In the genomic region with DNA sequence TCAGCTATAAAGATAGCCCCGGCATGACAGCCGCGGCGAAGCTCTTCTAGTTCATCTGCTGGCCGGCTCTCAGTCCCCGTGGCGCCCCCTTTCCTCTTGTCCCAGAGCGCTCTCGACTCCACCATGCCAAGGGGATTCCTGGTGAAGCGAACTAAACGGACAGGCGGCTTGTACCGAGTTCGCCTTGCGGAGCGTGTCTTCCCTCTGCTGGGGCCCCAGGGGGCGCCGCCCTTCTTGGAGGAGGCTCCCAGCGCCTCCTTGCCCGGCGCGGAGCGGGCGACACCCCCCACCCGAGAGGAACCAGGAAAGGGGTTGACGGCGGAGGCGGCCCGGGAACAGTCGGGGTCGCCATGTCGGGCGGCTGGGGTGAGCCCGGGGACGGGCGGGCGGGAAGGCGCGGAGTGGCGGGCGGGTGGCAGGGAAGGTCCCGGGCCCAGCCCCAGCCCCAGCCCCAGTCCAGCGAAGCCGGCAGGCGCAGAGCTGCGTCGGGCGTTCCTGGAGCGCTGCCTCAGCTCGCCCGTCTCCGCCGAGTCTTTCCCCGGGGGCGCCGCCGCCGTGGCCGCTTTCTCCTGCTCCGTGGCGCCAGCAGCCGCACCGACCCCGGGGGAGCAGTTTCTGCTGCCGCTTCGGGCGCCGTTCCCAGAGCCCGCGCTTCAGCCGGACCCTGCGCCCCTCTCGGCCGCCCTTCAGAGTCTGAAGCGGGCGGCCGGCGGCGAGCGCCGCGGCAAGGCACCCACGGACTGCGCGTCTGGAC, we compare ENCODE assay signal across 8 cellular contexts. TPM values are rescaled to one million over a fixed set of nuclear protein-coding genes. Genes with fewer than 3 reads are reported as not detected.
DNase-seq lines count a peak whose midpoint lies in the region; ATAC-seq and TF ChIP-seq lines count a peak whose summit lies in the region.

TSS of gene INSM2 (plus strand) at position 35 of the 754 bp plus-strand sequence. CDS start at position 124, 89 bp downstream.

- intact Hi-C loops in MCF 10A (cut with micrococcal nuclease) (loop anchor here (5.0 kb wide), 1 partner anchor 153 kb away; no protein-coding TSS in a partner anchor), left lung (cut with DNase I) (no loop called here)

- peaks cover 42% of the 10 kb centered on the region for H3K27me3 Mint-ChIP-seq in MCF 10A (ENCODE audit: insufficient read depth, unreplicated experiment)

- peaks cover 66 to 73% of the 10 kb centered on the region in 2 donors for H3K27me3 ChIP-seq in left lung
- peaks cover 65% of the 10 kb centered on the region for H3K27me3 ChIP-seq in suprapubic skin

- BruUV-seq in MCF 10A (replicated peaks; lab: Mats Ljungman, UMichigan): no TSS peak

- H3K4me3 Mint-ChIP-seq in MCF 10A (ENCODE audit: unreplicated experiment): peak within 1 kb of the TSS; percentile 74

- TF ChIP-seq CTCF in HFF-Myc (IDR thresholded peaks at IDR 0.05; ENCODE audit: low read depth, low read length, missing control alignments) (peak; percentile 4), MCF 10A (IDR thresholded peaks at IDR 0.05; ENCODE audit: unreplicated experiment) (no peak), left lung (IDR thresholded peaks at IDR 0.05) (no peak), suprapubic skin (IDR thresholded peaks at IDR 0.05) (no peak)

- H3K9me3 Mint-ChIP-seq in MCF 10A (ENCODE audit: unreplicated experiment): no peaks in the 10 kb centered on the region

- peaks cover 6% of the 10 kb centered on the region for H3K4me1 Mint-ChIP-seq in MCF 10A (ENCODE audit: insufficient read depth, unreplicated experiment)

- no peak for TF ChIP-seq EP300 in suprapubic skin (IDR thresholded peaks at IDR 0.05)

- WGBS in suprapubic skin: 11% methylated on average over 10 of the region's 85 CpGs

- no peak within 1 kb of the TSS for H3K27ac ChIP-seq in left lung
- no peak within 1 kb of the TSS for H3K27ac ChIP-seq in suprapubic skin

- DNase-seq in DMS79 treated with DMSO at 0.1 percent for 48 hours (lab: John Stamatoyannopoulos, UW): peak; percentile 59
- DNase-seq in DMS79 (lab: John Stamatoyannopoulos, UW): no peak
- no peak for DNase-seq in HFF-Myc (ENCODE audit: extremely low read depth, low read depth)
- peak; percentile 29 for DNase-seq in NCI-H526 treated with DMSO at 0.1 percent for 48 hours (lab: John Stamatoyannopoulos, UW)
- peak; percentile 51 for DNase-seq in MCF 10A (ENCODE audit: unreplicated experiment)
- peak in 1 of 2 donors; percentile 74 for DNase-seq in left lung
- DNase-seq in suprapubic skin (ENCODE audit: low spot score in 2 of 2): no peak
- no peak for DNase-seq in AML-193 (lab: John Stamatoyannopoulos, UW)

- H3K9me3 ChIP-seq in left lung (no peaks in the 10 kb centered on the region), suprapubic skin (no peaks in the 10 kb centered on the region)

- peaks cover 15 to 27% of the 10 kb centered on the region in 2 donors for H3K4me1 ChIP-seq in left lung
- peaks cover 31% of the 10 kb centered on the region for H3K4me1 ChIP-seq in suprapubic skin

- H3K36me3 ChIP-seq in left lung (peaks cover 0 to under 1% of the 10 kb centered on the region in 2 donors), suprapubic skin (peaks cover 3% of the 10 kb centered on the region)

- H3K36me3 Mint-ChIP-seq in MCF 10A (ENCODE audit: insufficient read depth, unreplicated experiment): peaks cover 10% of the 10 kb centered on the region

- TF ChIP-seq POLR2A in suprapubic skin (IDR thresholded peaks at IDR 0.05): no peak

- POLR2A ChIA-PET in MCF 10A (lab: Yijun Ruan, JAX): interaction anchor here (0.6 to 0.8 kb wide), 3 partner anchors 45 to 572 kb away, joined by 3 to 5 read pairs (median 3); no protein-coding TSS in a partner anchor

- peak; percentile 6 for ATAC-seq in left lung

- no peak within 1 kb of the TSS for H3K27ac Mint-ChIP-seq in MCF 10A (ENCODE audit: low read depth, unreplicated experiment)

- CTCF ChIA-PET in MCF 10A (lab: Yijun Ruan, JAX): interaction anchor here (1.1 kb wide), 1 partner anchor 30 kb away, joined by 4 read pairs; no protein-coding TSS in a partner anchor

- H3K4me3 ChIP-seq in HFF-Myc (replicated peaks; ENCODE audit: low read depth, low read length) (peak within 1 kb of the TSS; percentile 49), left lung (peak within 1 kb of the TSS; percentile 48 to 57), suprapubic skin (peak within 1 kb of the TSS; percentile 67)

RNA-seq across cellular contexts. Expression of gene INSM2, which starts in this region (rescaled TPM):
- total RNA-seq in MCF 10A (2022): 0.09 and 0.10 TPM in 2 replicates
- total RNA-seq in left lung: not detected
- not detected for total RNA-seq in suprapubic skin

Comparison
In these comparisons a context has a peak if more than half of its experiments do, and no peak if none do; other contexts are left out.
1. DNase-seq: peak in DMS79 treated with DMSO at 0.1 percent for 48 hours (single experiment) and NCI-H526 treated with DMSO at 0.1 percent for 48 hours (single experiment); none in DMS79 (single experiment), HFF-Myc (single experiment), suprapubic skin (0 of 2) and AML-193 (0 of 2).
2. Peak in DNase-seq in MCF 10A; RNA of the gene not detected or under 1 TPM.
3. Peak in ATAC-seq and H3K4me3 ChIP-seq in left lung; RNA of the gene not detected or under 1 TPM.
4. Peak in every context shown above with its lines, with median percentiles within 50 percentile points of each other: H3K4me3 ChIP-seq.